In genomic region chr17:82359451-82360074, GRCh38 we compare ENCODE assay signal across 12 cellular contexts. TPM values are rescaled to one million over a fixed set of nuclear protein-coding genes. Genes with fewer than 3 reads are reported as not detected.
"Had no signal": no experiment of that assay in that cellular context is flagged by ENCODE, and none has a peak within 500 bp of the region (broad histone marks: within the 10 kb centered on the region; RNA-seq: fewer than 3 reads in every experiment).

No MANE protein-coding gene starts in this region.

RNA-seq across cellular contexts. Expression of gene TEX19, which starts 0.5 kb away (rescaled TPM):
- total RNA-seq: esophagus mucosa; glomerular endothelial cell; left ventricle myocardium superior; lower lobe of right lung; mucosa of descending colon; natural killer cell treated with Interleukin-12 subunit alpha and Interleukin-12 subunit beta and Interleukin-15 and Interleukin-18, amount 100 ng/mL, for 72 hours; ovary; spleen; urinary bladder had no signal
- polyA plus RNA-seq: keratinocyte, ovary, spleen, urinary bladder had no signal

RNA-seq across cellular contexts. Expression of gene UTS2R, which starts 12.0 kb away (rescaled TPM):
- total RNA-seq: esophagus mucosa; gastrocnemius medialis; glomerular endothelial cell; lower lobe of right lung; mucosa of descending colon; natural killer cell treated with Interleukin-12 subunit alpha and Interleukin-12 subunit beta and Interleukin-15 and Interleukin-18, amount 100 ng/mL, for 72 hours; ovary; urinary bladder had no signal
- polyA plus RNA-seq: keratinocyte, ovary, spleen, urinary bladder had no signal

RNA-seq across cellular contexts. Expression of gene SECTM1, which starts 26.0 kb away (rescaled TPM):
- total RNA-seq: endodermal cell had no signal

RNA-seq across cellular contexts. Expression of gene CD7, which starts 42.2 kb away (rescaled TPM):
- total RNA-seq: glomerular endothelial cell had no signal
- polyA plus RNA-seq: keratinocyte had no signal
